In genomic region chr12:45648070-45648469, GRCh38 we compare ENCODE assay signal across 18 cellular contexts.
A peak's percentile ranks its signal among the peaks of the same experiment; 100 is the strongest.
DNase-seq lines count a peak whose midpoint lies in the region; ATAC-seq and TF ChIP-seq lines count a peak whose summit lies in the region.
"Had no signal": no experiment of that assay in that cellular context is flagged by ENCODE, and none has a peak within 500 bp of the region (broad histone marks: within the 10 kb centered on the region; RNA-seq: fewer than 3 reads in every experiment).

No MANE protein-coding gene starts in this region.

- DNase-seq in DMS53 (lab: John Stamatoyannopoulos, UW): peak; percentile 78
- peak; percentile 10 for DNase-seq in MG63
- peak; percentile 20 for DNase-seq in globus pallidus (ENCODE audit: low spot score)
- peak; percentile 71 for DNase-seq in mucosa of gallbladder (ENCODE audit: low spot score)
- no peak for DNase-seq in sigmoid colon
- DNase-seq in NCI-H187 (lab: John Stamatoyannopoulos, UW): no peak
- DNase-seq in hippocampal formation (lab: John Stamatoyannopoulos, UW): no peak
- DNase-seq: activated gamma-delta T cell; CD4-positive, alpha-beta T cell; foreskin fibroblast; NCI-H146; stimulated activated CD4-positive, alpha-beta T cell treated with anti-CD3 and anti-CD28 coated beads, Interleukin-15, amount 100 ng/mL, for 24 hours; testis had no signal

- H3K27ac ChIP-seq in sigmoid colon: no peak overlapping the region
- H3K27ac ChIP-seq: adrenal gland, cardiac muscle cell, dorsolateral prefrontal cortex, testis had no signal

- H3K27me3 ChIP-seq in MG63 (no peaks in the 10 kb centered on the region), sigmoid colon (no peaks in the 10 kb centered on the region)
- H3K27me3 ChIP-seq: adrenal gland, cardiac muscle cell, dorsolateral prefrontal cortex, testis had no signal

- no peak for TF ChIP-seq POLR2A in sigmoid colon (IDR thresholded peaks at IDR 0.05)

- peaks cover 0 to 4% (median 0%) of the 10 kb centered on the region in 4 donors for H3K4me1 ChIP-seq in sigmoid colon
- H3K4me1 ChIP-seq: adrenal gland, testis had no signal

- TF ChIP-seq EP300 in sigmoid colon (IDR thresholded peaks at IDR 0.05): no peak

- H3K4me3 ChIP-seq in MG63 (no peak overlapping the region), sigmoid colon (no peak overlapping the region)
- H3K4me3 ChIP-seq: adrenal gland, cardiac muscle cell, dorsolateral prefrontal cortex, GM23338, testis had no signal

- H3K9me3 ChIP-seq in MG63 (no peaks in the 10 kb centered on the region), sigmoid colon (no peaks in the 10 kb centered on the region)
- H3K9me3 ChIP-seq: adrenal gland, testis had no signal

- WGBS in sigmoid colon, 2 donors: 22 to 66% methylated on average over 3 of the region's 3 CpGs

- no peak for TF ChIP-seq CTCF in sigmoid colon (IDR thresholded peaks at IDR 0.05)

- no peak for ATAC-seq in HG02884 (IDR thresholded peaks at IDR 0.05; ENCODE audit: unreplicated experiment)
- ATAC-seq: GM23338 had no signal

- intact Hi-C loops in sigmoid colon (cut with DNase I): no loop called here

- H3K36me3 ChIP-seq in MG63 (no peaks in the 10 kb centered on the region), sigmoid colon (no peaks in the 10 kb centered on the region)
- H3K36me3 ChIP-seq: adrenal gland, cardiac muscle cell had no signal

Comparison
In these comparisons a context has a peak if more than half of its experiments do, and no peak if none do; other contexts are left out.
1. DNase-seq: peak in DMS53 (single experiment), MG63 (single experiment), globus pallidus (single experiment) and mucosa of gallbladder (single experiment); none in sigmoid colon (single experiment), NCI-H187 (0 of 2) and hippocampal formation (0 of 2).